Comparison of ENCODE assay signal across 1 cellular context in the genomic region with DNA sequence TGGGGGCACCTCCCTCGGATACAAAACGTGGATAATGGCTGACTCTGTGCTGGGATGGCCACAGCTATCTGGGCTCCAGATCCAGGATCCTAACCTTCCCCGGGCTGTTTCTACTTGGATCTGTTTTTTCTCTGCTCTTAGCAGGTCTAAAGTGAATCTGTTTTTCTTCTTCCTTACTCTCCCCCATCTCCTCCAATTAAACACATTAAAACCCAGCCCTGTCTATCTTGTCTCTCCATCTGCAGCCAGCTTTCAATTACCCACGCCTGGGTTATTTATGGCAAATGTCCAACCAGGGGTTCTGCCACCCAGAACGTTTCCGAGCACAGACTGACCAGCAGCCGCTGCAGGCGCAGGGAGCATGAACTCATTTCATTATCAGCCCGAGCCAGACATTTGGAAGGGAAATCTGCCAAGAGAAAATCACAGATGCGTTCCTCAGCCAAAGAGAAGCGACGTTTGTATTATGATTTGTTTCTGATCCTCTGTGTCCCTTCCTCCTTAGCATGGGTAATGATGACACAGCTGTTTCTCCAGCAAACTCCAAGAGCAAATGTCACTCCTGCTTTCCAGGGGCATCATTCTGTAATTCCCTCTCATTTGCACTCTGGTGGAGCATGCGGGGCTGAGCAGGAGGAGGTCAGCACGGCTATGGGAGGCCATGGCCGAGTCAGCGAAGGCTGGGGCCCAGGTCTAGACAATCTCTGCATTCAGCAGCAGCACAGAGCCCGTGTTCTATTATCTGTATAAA.
TF ChIP-seq lines count a peak whose summit lies in the region.

No MANE protein-coding gene starts in this region.

TF ChIP-seq in K562, 482 proteins besides CTCF, POLR2A, EP300 and RAD21 (continued from another document and continues in another):
- TF ChIP-seq, protein P1, sequence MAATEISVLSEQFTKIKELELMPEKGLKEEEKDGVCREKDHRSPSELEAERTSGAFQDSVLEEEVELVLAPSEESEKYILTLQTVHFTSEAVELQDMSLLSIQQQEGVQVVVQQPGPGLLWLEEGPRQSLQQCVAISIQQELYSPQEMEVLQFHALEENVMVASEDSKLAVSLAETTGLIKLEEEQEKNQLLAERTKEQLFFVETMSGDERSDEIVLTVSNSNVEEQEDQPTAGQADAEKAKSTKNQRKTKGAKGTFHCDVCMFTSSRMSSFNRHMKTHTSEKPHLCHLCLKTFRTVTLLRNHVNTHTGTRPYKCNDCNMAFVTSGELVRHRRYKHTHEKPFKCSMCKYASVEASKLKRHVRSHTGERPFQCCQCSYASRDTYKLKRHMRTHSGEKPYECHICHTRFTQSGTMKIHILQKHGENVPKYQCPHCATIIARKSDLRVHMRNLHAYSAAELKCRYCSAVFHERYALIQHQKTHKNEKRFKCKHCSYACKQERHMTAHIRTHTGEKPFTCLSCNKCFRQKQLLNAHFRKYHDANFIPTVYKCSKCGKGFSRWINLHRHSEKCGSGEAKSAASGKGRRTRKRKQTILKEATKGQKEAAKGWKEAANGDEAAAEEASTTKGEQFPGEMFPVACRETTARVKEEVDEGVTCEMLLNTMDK (IDR thresholded peaks at IDR 0.05; ENCODE audit: borderline replicate concordance, insufficient read depth, low read depth, low read length, poor library complexity, severe bottlenecking): no peak
- no peak for TF ChIP-seq TAF15 (IDR thresholded peaks at IDR 0.05; ENCODE audit: low read depth, low read length)
- TF ChIP-seq KDM5B (IDR thresholded peaks at IDR 0.05; ENCODE audit: insufficient replicate concordance, low read depth, low read length): no peak
- TF ChIP-seq, protein P2, sequence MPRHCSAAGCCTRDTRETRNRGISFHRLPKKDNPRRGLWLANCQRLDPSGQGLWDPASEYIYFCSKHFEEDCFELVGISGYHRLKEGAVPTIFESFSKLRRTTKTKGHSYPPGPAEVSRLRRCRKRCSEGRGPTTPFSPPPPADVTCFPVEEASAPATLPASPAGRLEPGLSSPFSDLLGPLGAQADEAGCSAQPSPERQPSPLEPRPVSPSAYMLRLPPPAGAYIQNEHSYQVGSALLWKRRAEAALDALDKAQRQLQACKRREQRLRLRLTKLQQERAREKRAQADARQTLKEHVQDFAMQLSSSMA (CRISPR knock-in tag; IDR thresholded peaks at IDR 0.05): no peak
- no peak for TF ChIP-seq PHB (CRISPR knock-in tag; IDR thresholded peaks at IDR 0.05)
- peak; percentile 53; the same call in 1 of the 2 replicates for TF ChIP-seq BCOR (IDR thresholded peaks at IDR 0.05)
- TF ChIP-seq MAZ (CRISPR knock-in tag; conservative IDR thresholded peaks at IDR 0.05 in 1 of 2, IDR thresholded peaks at IDR 0.05 in 1 of 2): 0 out of 4 replicates have a peak, but pooled peaks of 1 of the 2 experiments have one; percentile 30
- TF ChIP-seq CBX8 (IDR thresholded peaks at IDR 0.05; ENCODE audit: borderline replicate concordance, extremely low read depth, low read depth, low read length, poor library complexity, severe bottlenecking): no peak
- TF ChIP-seq ESRRB (CRISPR knock-in tag; IDR thresholded peaks at IDR 0.05; ENCODE audit: borderline replicate concordance): no peak
- TF ChIP-seq, protein P3, sequence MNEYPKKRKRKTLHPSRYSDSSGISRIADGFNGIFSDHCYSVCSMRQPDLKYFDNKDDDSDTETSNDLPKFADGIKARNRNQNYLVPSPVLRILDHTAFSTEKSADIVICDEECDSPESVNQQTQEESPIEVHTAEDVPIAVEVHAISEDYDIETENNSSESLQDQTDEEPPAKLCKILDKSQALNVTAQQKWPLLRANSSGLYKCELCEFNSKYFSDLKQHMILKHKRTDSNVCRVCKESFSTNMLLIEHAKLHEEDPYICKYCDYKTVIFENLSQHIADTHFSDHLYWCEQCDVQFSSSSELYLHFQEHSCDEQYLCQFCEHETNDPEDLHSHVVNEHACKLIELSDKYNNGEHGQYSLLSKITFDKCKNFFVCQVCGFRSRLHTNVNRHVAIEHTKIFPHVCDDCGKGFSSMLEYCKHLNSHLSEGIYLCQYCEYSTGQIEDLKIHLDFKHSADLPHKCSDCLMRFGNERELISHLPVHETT (CRISPR knock-in tag; conservative IDR thresholded peaks at IDR 0.05 in 1 of 2, IDR thresholded peaks at IDR 0.05 in 1 of 2): 0 out of 4 replicates have a peak, but pooled peaks of 1 of the 2 experiments have one; percentile 42
- no peak for TF ChIP-seq KLF6 (CRISPR knock-in tag; IDR thresholded peaks at IDR 0.05; ENCODE audit: borderline replicate concordance)
- TF ChIP-seq ZSCAN29 (IDR thresholded peaks at IDR 0.05): no peak
- no peak for TF ChIP-seq ZNF24 (IDR thresholded peaks at IDR 0.05)
- TF ChIP-seq SMARCA4 (IDR thresholded peaks at IDR 0.05): peak; percentile 88
- no peak for TF ChIP-seq MCM7 (IDR thresholded peaks at IDR 0.05)
- no peak for TF ChIP-seq SUPT5H (IDR thresholded peaks at IDR 0.05)
- no peak for TF ChIP-seq ZNF253 (CRISPR knock-in tag; conservative IDR thresholded peaks at IDR 0.05)
- TF ChIP-seq, protein P4, sequence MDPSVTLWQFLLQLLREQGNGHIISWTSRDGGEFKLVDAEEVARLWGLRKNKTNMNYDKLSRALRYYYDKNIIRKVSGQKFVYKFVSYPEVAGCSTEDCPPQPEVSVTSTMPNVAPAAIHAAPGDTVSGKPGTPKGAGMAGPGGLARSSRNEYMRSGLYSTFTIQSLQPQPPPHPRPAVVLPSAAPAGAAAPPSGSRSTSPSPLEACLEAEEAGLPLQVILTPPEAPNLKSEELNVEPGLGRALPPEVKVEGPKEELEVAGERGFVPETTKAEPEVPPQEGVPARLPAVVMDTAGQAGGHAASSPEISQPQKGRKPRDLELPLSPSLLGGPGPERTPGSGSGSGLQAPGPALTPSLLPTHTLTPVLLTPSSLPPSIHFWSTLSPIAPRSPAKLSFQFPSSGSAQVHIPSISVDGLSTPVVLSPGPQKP (CRISPR knock-in tag; IDR thresholded peaks at IDR 0.05): no peak
- no peak for TF ChIP-seq ZNF561 (CRISPR knock-in tag; conservative IDR thresholded peaks at IDR 0.05)
- no peak for TF ChIP-seq ZNF212 (CRISPR knock-in tag; IDR thresholded peaks at IDR 0.05)
- TF ChIP-seq HDAC2 (IDR thresholded peaks at IDR 0.05): peak; percentile 100
- TF ChIP-seq, protein P5, sequence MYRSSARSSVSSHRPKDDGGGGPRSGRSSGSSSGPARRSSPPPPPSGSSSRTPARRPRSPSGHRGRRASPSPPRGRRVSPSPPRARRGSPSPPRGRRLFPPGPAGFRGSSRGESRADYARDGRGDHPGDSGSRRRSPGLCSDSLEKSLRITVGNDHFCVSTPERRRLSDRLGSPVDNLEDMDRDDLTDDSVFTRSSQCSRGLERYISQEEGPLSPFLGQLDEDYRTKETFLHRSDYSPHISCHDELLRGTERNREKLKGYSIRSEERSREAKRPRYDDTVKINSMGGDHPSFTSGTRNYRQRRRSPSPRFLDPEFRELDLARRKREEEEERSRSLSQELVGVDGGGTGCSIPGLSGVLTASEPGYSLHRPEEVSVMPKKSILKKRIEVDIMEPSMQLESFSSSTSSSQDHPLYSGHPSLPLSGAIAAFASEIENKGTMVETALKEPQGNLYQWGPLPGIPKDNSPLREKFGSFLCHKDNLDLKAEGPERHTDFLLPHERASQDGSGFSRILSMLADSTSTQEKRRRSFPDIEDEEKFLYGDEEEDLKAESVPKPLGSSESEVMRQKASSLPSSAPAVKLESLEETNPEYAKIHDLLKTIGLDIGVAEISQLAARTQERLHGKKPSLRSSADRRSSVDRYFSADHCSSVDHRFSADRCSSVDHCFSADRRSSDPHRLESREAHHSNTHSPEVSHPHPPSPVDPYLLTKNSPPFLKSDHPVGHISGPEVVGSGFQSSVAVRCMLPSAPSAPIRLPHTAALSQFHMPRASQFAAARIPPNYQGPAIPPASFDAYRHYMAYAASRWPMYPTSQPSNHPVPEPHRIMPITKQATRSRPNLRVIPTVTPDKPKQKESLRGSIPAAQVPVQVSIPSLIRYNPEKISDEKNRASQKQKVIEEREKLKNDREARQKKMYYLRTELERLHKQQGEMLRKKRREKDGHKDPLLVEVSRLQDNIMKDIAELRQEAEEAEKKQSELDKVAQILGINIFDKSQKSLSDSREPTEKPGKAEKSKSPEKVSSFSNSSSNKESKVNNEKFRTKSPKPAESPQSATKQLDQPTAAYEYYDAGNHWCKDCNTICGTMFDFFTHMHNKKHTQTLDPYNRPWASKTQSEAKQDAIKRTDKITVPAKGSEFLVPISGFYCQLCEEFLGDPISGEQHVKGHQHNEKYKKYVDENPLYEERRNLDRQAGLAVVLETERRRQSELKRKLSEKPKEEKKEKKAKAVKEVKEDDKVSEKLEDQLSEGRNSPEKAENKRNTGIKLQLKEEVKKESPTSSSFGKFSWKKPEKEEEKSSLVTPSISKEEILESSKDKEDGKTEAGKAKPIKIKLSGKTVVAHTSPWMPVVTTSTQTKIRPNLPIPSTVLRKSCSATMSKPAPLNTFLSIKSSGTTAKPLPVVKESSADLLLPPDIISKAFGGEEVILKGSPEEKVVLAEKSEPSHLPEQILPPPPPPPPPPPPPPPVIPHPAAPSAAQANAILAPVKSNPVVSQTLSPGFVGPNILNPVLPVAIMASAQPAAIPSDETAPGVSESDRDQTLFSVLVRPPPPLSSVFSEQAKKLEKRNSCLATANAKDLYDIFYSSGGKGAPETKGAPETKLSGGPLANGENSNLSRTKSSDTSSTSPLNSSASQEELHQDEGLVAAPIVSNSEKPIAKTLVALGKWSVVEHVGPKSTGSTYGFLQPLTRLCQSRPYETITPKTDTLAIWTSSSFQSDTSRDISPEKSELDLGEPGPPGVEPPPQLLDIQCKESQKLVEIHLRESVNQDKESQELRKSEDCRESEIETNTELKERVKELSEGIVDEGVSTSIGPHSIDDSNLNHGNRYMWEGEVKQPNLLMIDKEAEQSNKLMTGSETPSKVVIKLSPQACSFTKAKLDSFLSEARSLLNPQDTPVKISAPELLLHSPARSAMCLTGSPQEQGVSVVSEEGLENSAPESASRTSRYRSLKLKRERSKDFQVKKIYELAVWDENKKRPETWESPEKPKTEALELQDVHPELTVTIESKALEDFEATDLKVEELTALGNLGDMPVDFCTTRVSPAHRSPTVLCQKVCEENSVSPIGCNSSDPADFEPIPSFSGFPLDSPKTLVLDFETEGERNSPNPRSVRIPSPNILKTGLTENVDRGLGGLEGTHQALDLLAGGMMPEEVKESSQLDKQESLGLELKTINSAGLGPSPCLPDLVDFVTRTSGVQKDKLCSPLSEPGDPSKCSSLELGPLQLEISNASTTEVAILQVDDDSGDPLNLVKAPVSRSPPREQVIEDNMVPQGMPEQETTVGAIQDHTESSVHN (IDR thresholded peaks at IDR 0.05; ENCODE audit: borderline replicate concordance in 1 of 2, low read depth in 1 of 2): 0 out of 4 replicates have a peak, but pooled peaks of 1 of the 2 experiments have one; percentile 74
- TF ChIP-seq GTF2F1 (IDR thresholded peaks at IDR 0.05; ENCODE audit: low read depth, low read length): no peak
- TF ChIP-seq BRD9 (IDR thresholded peaks at IDR 0.05; ENCODE audit: low read depth, partially characterized antibody): no peak
- TF ChIP-seq JUND (IDR thresholded peaks at IDR 0.05; ENCODE audit: borderline replicate concordance, low read depth, low read length): peak; percentile 56
- peak; percentile 54; the same call in 1 of the 3 replicates for TF ChIP-seq JUND (tag; IDR thresholded peaks at IDR 0.05; ENCODE audit: borderline replicate concordance, low read depth, low read length)
- TF ChIP-seq, protein P6, sequence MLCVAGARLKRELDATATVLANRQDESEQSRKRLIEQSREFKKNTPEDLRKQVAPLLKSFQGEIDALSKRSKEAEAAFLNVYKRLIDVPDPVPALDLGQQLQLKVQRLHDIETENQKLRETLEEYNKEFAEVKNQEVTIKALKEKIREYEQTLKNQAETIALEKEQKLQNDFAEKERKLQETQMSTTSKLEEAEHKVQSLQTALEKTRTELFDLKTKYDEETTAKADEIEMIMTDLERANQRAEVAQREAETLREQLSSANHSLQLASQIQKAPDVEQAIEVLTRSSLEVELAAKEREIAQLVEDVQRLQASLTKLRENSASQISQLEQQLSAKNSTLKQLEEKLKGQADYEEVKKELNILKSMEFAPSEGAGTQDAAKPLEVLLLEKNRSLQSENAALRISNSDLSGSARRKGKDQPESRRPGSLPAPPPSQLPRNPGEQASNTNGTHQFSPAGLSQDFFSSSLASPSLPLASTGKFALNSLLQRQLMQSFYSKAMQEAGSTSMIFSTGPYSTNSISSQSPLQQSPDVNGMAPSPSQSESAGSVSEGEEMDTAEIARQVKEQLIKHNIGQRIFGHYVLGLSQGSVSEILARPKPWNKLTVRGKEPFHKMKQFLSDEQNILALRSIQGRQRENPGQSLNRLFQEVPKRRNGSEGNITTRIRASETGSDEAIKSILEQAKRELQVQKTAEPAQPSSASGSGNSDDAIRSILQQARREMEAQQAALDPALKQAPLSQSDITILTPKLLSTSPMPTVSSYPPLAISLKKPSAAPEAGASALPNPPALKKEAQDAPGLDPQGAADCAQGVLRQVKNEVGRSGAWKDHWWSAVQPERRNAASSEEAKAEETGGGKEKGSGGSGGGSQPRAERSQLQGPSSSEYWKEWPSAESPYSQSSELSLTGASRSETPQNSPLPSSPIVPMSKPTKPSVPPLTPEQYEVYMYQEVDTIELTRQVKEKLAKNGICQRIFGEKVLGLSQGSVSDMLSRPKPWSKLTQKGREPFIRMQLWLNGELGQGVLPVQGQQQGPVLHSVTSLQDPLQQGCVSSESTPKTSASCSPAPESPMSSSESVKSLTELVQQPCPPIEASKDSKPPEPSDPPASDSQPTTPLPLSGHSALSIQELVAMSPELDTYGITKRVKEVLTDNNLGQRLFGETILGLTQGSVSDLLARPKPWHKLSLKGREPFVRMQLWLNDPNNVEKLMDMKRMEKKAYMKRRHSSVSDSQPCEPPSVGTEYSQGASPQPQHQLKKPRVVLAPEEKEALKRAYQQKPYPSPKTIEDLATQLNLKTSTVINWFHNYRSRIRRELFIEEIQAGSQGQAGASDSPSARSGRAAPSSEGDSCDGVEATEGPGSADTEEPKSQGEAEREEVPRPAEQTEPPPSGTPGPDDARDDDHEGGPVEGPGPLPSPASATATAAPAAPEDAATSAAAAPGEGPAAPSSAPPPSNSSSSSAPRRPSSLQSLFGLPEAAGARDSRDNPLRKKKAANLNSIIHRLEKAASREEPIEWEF (CRISPR knock-in tag; IDR thresholded peaks at IDR 0.05): no peak
- TF ChIP-seq KAT2B (IDR thresholded peaks at IDR 0.05; ENCODE audit: low read depth, low read length): no peak
- TF ChIP-seq, protein P7, sequence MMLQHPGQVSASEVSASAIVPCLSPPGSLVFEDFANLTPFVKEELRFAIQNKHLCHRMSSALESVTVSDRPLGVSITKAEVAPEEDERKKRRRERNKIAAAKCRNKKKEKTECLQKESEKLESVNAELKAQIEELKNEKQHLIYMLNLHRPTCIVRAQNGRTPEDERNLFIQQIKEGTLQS (IDR thresholded peaks at IDR 0.05): peak; percentile 73
- TF ChIP-seq, protein P7 (CRISPR knock-in tag; conservative IDR thresholded peaks at IDR 0.05): no peak
- peak in 1 of 2 experiments; percentile 90; a peak in 2 of 4 replicates for TF ChIP-seq TBL1XR1 (IDR thresholded peaks at IDR 0.05; ENCODE audit: low read length in 2 of 2)
